ENCODE assay signal across 1 cellular context in genomic region chr1:204130989-204131892, GRCh38.
A peak's percentile ranks its signal among the peaks of the same experiment; 100 is the strongest.
TF ChIP-seq lines count a peak whose summit lies in the region.

No MANE protein-coding gene starts in this region.

TF ChIP-seq in K562, 482 proteins besides CTCF, POLR2A, EP300 and RAD21:
- TF ChIP-seq ZNF408 (CRISPR knock-in tag; IDR thresholded peaks at IDR 0.05; ENCODE audit: low read depth) (no peak), ZZZ3 (IDR thresholded peaks at IDR 0.05) (no peak), STAG1 (CRISPR knock-in tag; IDR thresholded peaks at IDR 0.05; ENCODE audit: borderline replicate concordance) (0 out of 2 replicates have a peak, but pooled peaks have one; percentile 23), NFIC (IDR thresholded peaks at IDR 0.05) (peak; percentile 74), CHAMP1 (IDR thresholded peaks at IDR 0.05) (no peak), FOSL1 (tag; conservative IDR thresholded peaks at IDR 0.05) (peak; percentile 66), HNRNPH1 (optimal IDR thresholded peaks at IDR 0.05; ENCODE audit: low read depth, low read length) (no peak), VEZF1 (CRISPR knock-in tag; IDR thresholded peaks at IDR 0.05) (peak; percentile 44)
